1 cellular context compared by ENCODE assay signal in genomic region chr3:78507196-78507984, GRCh38.
TF ChIP-seq lines count a peak whose summit lies in the region.

No MANE protein-coding gene starts in this region.

TF ChIP-seq in HepG2, 621 proteins besides CTCF, POLR2A, EP300 and RAD21 (continued from another document):
- TF ChIP-seq RNF219 (CRISPR knock-in tag; IDR thresholded peaks at IDR 0.05): no peak
- peak; percentile 17; the same call in 1 of the 2 replicates for TF ChIP-seq ZNF292 (CRISPR knock-in tag; IDR thresholded peaks at IDR 0.05; ENCODE audit: borderline replicate concordance, low read depth)
- no peak for TF ChIP-seq SIN3B (IDR thresholded peaks at IDR 0.05; ENCODE audit: low read length)
- no peak for TF ChIP-seq ZNF510 (CRISPR knock-in tag; IDR thresholded peaks at IDR 0.05; ENCODE audit: low read depth)
- 0 out of 2 replicates have a peak, but pooled peaks have one; percentile 8 for TF ChIP-seq FOSL2 (CRISPR knock-in tag; IDR thresholded peaks at IDR 0.05)
- TF ChIP-seq FOXP1 (IDR thresholded peaks at IDR 0.05): no peak
- peak; percentile 52; the same call in 1 of the 2 replicates for TF ChIP-seq FOXP1 (CRISPR knock-in tag; IDR thresholded peaks at IDR 0.05)
- no peak for TF ChIP-seq GATAD1 (CRISPR knock-in tag; IDR thresholded peaks at IDR 0.05)
- TF ChIP-seq ZNF503 (CRISPR knock-in tag; IDR thresholded peaks at IDR 0.05): peak; percentile 40; the same call in 1 of the 2 replicates
- no peak for TF ChIP-seq NR0B2 (CRISPR knock-in tag; IDR thresholded peaks at IDR 0.05)
- peak; percentile 37; the same call in 1 of the 2 replicates for TF ChIP-seq KDM6A (CRISPR knock-in tag; IDR thresholded peaks at IDR 0.05; ENCODE audit: low read depth)
- no peak for TF ChIP-seq ZNF512B (CRISPR knock-in tag; IDR thresholded peaks at IDR 0.05; ENCODE audit: borderline replicate concordance)
- peak; percentile 82 for TF ChIP-seq TCF7 (IDR thresholded peaks at IDR 0.05; ENCODE audit: low read depth)
- peak; percentile 60; the same call in 1 of the 2 replicates for TF ChIP-seq CREM (IDR thresholded peaks at IDR 0.05)
- no peak for TF ChIP-seq CREM (CRISPR knock-in tag; IDR thresholded peaks at IDR 0.05)
- TF ChIP-seq LCORL (IDR thresholded peaks at IDR 0.05): no peak
- peak; percentile 12; the same call in 1 of the 2 replicates for TF ChIP-seq LCORL (CRISPR knock-in tag; IDR thresholded peaks at IDR 0.05)
- TF ChIP-seq ARNT (IDR thresholded peaks at IDR 0.05): no peak
- TF ChIP-seq NCOR1 (IDR thresholded peaks at IDR 0.05; ENCODE audit: borderline replicate concordance, low read length): peak; percentile 32; the same call in 1 of the 2 replicates
- TF ChIP-seq RXRA (CRISPR knock-in tag; IDR thresholded peaks at IDR 0.05): peak; percentile 56; the same call in 1 of the 2 replicates
- no peak for TF ChIP-seq PTBP1 (IDR thresholded peaks at IDR 0.05; ENCODE audit: low read depth, low read length, poor library complexity, severe bottlenecking)
- TF ChIP-seq RARA (CRISPR knock-in tag; IDR thresholded peaks at IDR 0.05): peak; percentile 44
- peak; percentile 56; the same call in 1 of the 2 replicates for TF ChIP-seq FOXP4 (CRISPR knock-in tag; IDR thresholded peaks at IDR 0.05)
- 0 out of 2 replicates have a peak, but pooled peaks have one; percentile 29 for TF ChIP-seq PHF8 (CRISPR knock-in tag; IDR thresholded peaks at IDR 0.05)
- TF ChIP-seq BCL6 (CRISPR knock-in tag; IDR thresholded peaks at IDR 0.05): peak; percentile 50
- 0 out of 2 replicates have a peak, but pooled peaks have one; percentile 9 for TF ChIP-seq HNF4A (CRISPR knock-in tag; IDR thresholded peaks at IDR 0.05)
- peak; percentile 62; the same call in 1 of the 2 replicates for TF ChIP-seq FOXJ3 (CRISPR knock-in tag; IDR thresholded peaks at IDR 0.05; ENCODE audit: borderline replicate concordance)
- 0 out of 2 replicates have a peak, but pooled peaks have one; percentile 33 for TF ChIP-seq KLF6 (CRISPR knock-in tag; IDR thresholded peaks at IDR 0.05)
- 0 out of 2 replicates have a peak, but pooled peaks have one; percentile 4 for TF ChIP-seq STAG1 (CRISPR knock-in tag; IDR thresholded peaks at IDR 0.05)
- TF ChIP-seq MTF2 (CRISPR knock-in tag; IDR thresholded peaks at IDR 0.05; ENCODE audit: borderline replicate concordance): no peak
- 0 out of 2 replicates have a peak, but pooled peaks have one; percentile 28 for TF ChIP-seq ZNF670 (CRISPR knock-in tag; IDR thresholded peaks at IDR 0.05; ENCODE audit: borderline replicate concordance)
- TF ChIP-seq ASH2L (IDR thresholded peaks at IDR 0.05; ENCODE audit: insufficient read length, low read depth, low read length): peak; percentile 44
TF ChIP-seq in HepG2: peak in this region for 41.
